Comparison of ENCODE assay signal across 2 cellular contexts in the genomic region with DNA sequence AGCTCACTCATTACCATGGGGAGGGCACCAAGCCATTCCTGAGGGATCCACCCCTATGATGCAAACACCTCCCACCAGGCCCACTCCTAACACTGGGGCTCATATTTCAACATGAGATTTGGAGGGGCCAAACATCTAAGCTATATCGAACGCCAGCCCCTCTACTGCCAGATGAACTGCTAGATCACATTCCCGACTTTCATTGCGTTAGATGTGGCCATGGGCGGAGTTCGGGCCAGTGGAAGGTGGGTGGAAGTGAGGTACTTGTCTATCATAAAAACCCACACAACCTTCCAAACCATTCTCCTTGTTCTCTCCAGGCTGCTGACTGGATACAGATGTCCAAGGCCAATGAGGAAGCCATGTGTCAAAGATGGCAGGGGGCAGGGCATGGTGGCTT.
A peak's percentile ranks its signal among the peaks of the same experiment; 100 is the strongest.
TF ChIP-seq lines count a peak whose summit lies in the region.

No MANE protein-coding gene starts in this region.

TF ChIP-seq in GM23338, 12 proteins besides CTCF, POLR2A, EP300 and RAD21:
- no peak for TF ChIP-seq ZNF331 (CRISPR knock-in tag; IDR thresholded peaks at IDR 0.05; ENCODE audit: low read depth)

TF ChIP-seq in K562, 482 proteins besides CTCF, POLR2A, EP300 and RAD21:
- no peak for TF ChIP-seq ELF2 (CRISPR knock-in tag; IDR thresholded peaks at IDR 0.05)
- no peak for TF ChIP-seq BACH1 (tag; IDR thresholded peaks at IDR 0.05)
- 0 out of 2 replicates have a peak, but pooled peaks have one; percentile 23 for TF ChIP-seq ZNF121 (CRISPR knock-in tag; conservative IDR thresholded peaks at IDR 0.05)
- TF ChIP-seq TBL1XR1 (IDR thresholded peaks at IDR 0.05; ENCODE audit: low read length in 2 of 2) = no peak
